In the genomic region with DNA sequence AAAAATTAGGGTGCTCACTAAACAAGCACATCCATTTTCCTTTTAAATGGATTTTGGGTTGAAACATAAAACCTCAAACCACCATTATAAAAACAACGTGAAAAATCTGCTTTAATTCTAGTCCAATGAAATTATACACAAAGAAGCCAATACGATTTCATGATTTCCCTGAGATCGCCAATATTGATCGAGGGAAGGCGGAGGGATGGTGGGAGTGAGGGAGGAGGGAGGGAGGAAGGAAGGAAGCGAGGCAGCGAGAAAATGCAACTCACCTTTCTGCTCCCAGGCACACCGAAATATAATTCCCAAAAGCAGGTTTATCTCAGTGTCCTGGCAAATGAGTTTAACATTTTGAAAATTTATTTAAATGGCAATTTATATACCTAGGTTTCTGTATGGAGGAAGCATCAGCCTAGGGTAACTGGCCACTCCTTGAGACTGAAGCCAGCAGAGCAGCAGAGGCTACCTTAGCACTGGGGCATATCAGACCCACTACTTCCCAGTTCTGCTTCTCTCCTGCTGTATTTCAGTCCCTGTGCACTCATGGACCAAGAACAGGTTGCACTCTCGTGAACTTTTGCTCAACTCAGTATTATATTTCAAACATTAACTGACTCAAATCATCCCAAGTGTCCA, we compare ENCODE assay signal across 15 cellular contexts. TPM values are rescaled to one million over a fixed set of nuclear protein-coding genes. Genes with fewer than 3 reads are reported as not detected.
A peak's percentile ranks its signal among the peaks of the same experiment; 100 is the strongest.
DNase-seq lines count a peak whose midpoint lies in the region; ATAC-seq and TF ChIP-seq lines count a peak whose summit lies in the region.
"Had no signal": no experiment of that assay in that cellular context is flagged by ENCODE, and none has a peak within 500 bp of the region (broad histone marks: within the 10 kb centered on the region; RNA-seq: fewer than 3 reads in every experiment).

No MANE protein-coding gene starts in this region.

- H3K18ac ChIP-seq in H9 (ENCODE audit: insufficient read length, low read depth, low read length) = no peak overlapping the region

- no peak overlapping the region for H4K8ac ChIP-seq in H9 (replicated peaks; ENCODE audit: insufficient read length, low read depth, low read length)

- no peaks in the 10 kb centered on the region for H4K20me1 ChIP-seq in H9 (ENCODE audit: control insufficient read depth, insufficient read depth, insufficient read length)

- POLR2A ChIA-PET in naive thymus-derived CD8-positive, alpha-beta T cell (lab: Charles Lee) = no interaction called here

- no peak overlapping the region for H3K4ac ChIP-seq in H9 (ENCODE audit: low read depth, low read length)

- peak overlapping the region; percentile 66 for H3K4me2 ChIP-seq in H9 (ENCODE audit: insufficient read depth, insufficient read length, low read length)

- peaks cover 61 to 75% of the 10 kb centered on the region in 2 experiments for H3K4me1 Mint-ChIP-seq in H9
- peaks cover 9% of the 10 kb centered on the region for H3K4me1 Mint-ChIP-seq in activated T-helper 1 cell treated with anti-CD3 and anti-CD28 coated beads, Interleukin-12 subunit alpha, Interleukin-12 subunit beta, Interleukin-2, Interleukin-4 antibody, amounts not matched to agents 30 ng/mL and 10 ng/mL and 1 ng/mL, durations not matched to agents 14 hours and 24 hours and 36 hours (ENCODE audit: low read depth)
- peaks cover 19 to 50% (median 40%) of the 10 kb centered on the region in 4 donors for H3K4me1 Mint-ChIP-seq in naive thymus-derived CD8-positive, alpha-beta T cell

- H3K23ac ChIP-seq in H9 (ENCODE audit: insufficient read length, low read depth, low read length) = no peak overlapping the region

- 0 out of 2 replicates have a peak, but pooled peaks cover 2% of the 10 kb centered on the region for H3K4me1 ChIP-seq in H9 (ENCODE audit: insufficient read depth, low read length)

- H3K36me3 Mint-ChIP-seq in H9 (ENCODE audit: insufficient read depth in 1 of 3, low read depth in 3 of 3) = no peaks in the 10 kb centered on the region; a peak in 1 of 7 replicates
- H3K36me3 Mint-ChIP-seq in activated T-helper 1 cell treated with anti-CD3 and anti-CD28 coated beads, Interleukin-12 subunit alpha, Interleukin-12 subunit beta, Interleukin-2, Interleukin-4 antibody, amounts not matched to agents 30 ng/mL and 10 ng/mL and 1 ng/mL, durations not matched to agents 14 hours and 24 hours and 36 hours (ENCODE audit: low read depth) = peaks cover 5% of the 10 kb centered on the region
- peaks cover 13 to 25% (median 21%) of the 10 kb centered on the region in 3 donors for H3K36me3 Mint-ChIP-seq in naive thymus-derived CD8-positive, alpha-beta T cell

- peaks cover 73% of the 10 kb centered on the region for H3K27me3 ChIP-seq in H9 (ENCODE audit: insufficient read depth, low read length)

- no peak overlapping the region for H3K9ac ChIP-seq in H9 (ENCODE audit: extremely low read depth, insufficient read length, low read length)

- no peak overlapping the region for H2BK15ac ChIP-seq in H9 (ENCODE audit: low read depth, low read length)

- H4K91ac ChIP-seq in H9 (ENCODE audit: insufficient read length, low read depth, low read length) = no peak overlapping the region

- H2BK5ac ChIP-seq in H9 (ENCODE audit: insufficient read length, low read length) = no peak overlapping the region

- intact Hi-C loops in activated T-helper 1 cell treated with anti-CD3 and anti-CD28 coated beads, Interleukin-12 subunit alpha, Interleukin-12 subunit beta, Interleukin-2, Interleukin-4 antibody, amounts not matched to agents 30 ng/mL and 10 ng/mL and 1 ng/mL, durations not matched to agents 14 hours and 24 hours and 36 hours (cut with micrococcal nuclease) = loop anchor here (5.0 to 10.0 kb wide), 3 partner anchors 81 to 1848 kb away; a partner anchor contains a TSS

- no peaks in the 10 kb centered on the region for H3K9me3 ChIP-seq in H9 (ENCODE audit: control insufficient read depth, low read depth, low read length)

- H4K5ac ChIP-seq in H9 (ENCODE audit: insufficient read length, low read depth, low read length) = no peak overlapping the region

- no peak overlapping the region for H3K14ac ChIP-seq in H9 (ENCODE audit: insufficient read depth, low read length)

- H2AFZ ChIP-seq in H9 (ENCODE audit: low read length) = no peak overlapping the region

- peaks cover 96% of the 10 kb centered on the region for H3K27me3 Mint-ChIP-seq in H9 (ENCODE audit: low read depth)
- H3K27me3 Mint-ChIP-seq in activated T-helper 1 cell treated with anti-CD3 and anti-CD28 coated beads, Interleukin-12 subunit alpha, Interleukin-12 subunit beta, Interleukin-2, Interleukin-4 antibody, amounts not matched to agents 30 ng/mL and 10 ng/mL and 1 ng/mL, durations not matched to agents 14 hours and 24 hours and 36 hours (ENCODE audit: insufficient read depth) = peaks cover 73% of the 10 kb centered on the region
- peaks cover 47 to 85% (median 71%) of the 10 kb centered on the region in 5 donors for H3K27me3 Mint-ChIP-seq in naive thymus-derived CD8-positive, alpha-beta T cell

- H3K27ac ChIP-seq in H9 (ENCODE audit: insufficient read length, low read depth, low read length) = no peak overlapping the region

- TF ChIP-seq CTCF in H9 (conservative IDR thresholded peaks at IDR 0.05) = no peak

- H3K56ac ChIP-seq in H9 (ENCODE audit: insufficient read length, low read depth, low read length) = no peak overlapping the region

- H2BK120ac ChIP-seq in H9 (ENCODE audit: low read depth, low read length, poor library complexity, severe bottlenecking) = no peak overlapping the region

- H2BK20ac ChIP-seq in H9 (ENCODE audit: low read depth, low read length, poor library complexity, severe bottlenecking) = no peak overlapping the region

- DNase-seq in DMS53 (lab: John Stamatoyannopoulos, UW) = peak; percentile 48
- no peak for DNase-seq in DMS53 treated with DMSO at 0.1 percent for 48 hours (lab: John Stamatoyannopoulos, UW; ENCODE audit: unreplicated experiment)
- no peak for DNase-seq in H9
- no peak for DNase-seq in activated T-helper 1 cell treated with anti-CD3 and anti-CD28 coated beads, Interleukin-12 subunit alpha, Interleukin-12 subunit beta, Interleukin-2, Interleukin-4 antibody, amounts not matched to agents 30 ng/mL and 10 ng/mL and 1 ng/mL, durations not matched to agents 14 hours and 24 hours and 36 hours (ENCODE audit: low spot score)
- DNase-seq in naive thymus-derived CD8-positive, alpha-beta T cell = no peak
- no peak for DNase-seq in AG08395 (ENCODE audit: low spot score)
- no peak for DNase-seq in inferior parietal cortex (ENCODE audit: extremely low spot score)
- DNase-seq in amygdala (lab: John Stamatoyannopoulos, UW) = no peak
- DNase-seq: activated CD4-positive, alpha-beta T cell treated with anti-CD3 and anti-CD28 coated beads for 1 hour; C1 segment of cervical spinal cord; kidney glomerular epithelial cell; MV-4-11; NCI-H187; NCI-H510A treated with DMSO at 0.1 percent for 48 hours had no signal

- no peak overlapping the region for H3T11ph ChIP-seq in H9 (ENCODE audit: low read length)

- H3K9me3 Mint-ChIP-seq in H9 = peaks cover 4 to 7% of the 10 kb centered on the region in 2 experiments; a peak in 1 of 5 replicates
- H3K9me3 Mint-ChIP-seq in activated T-helper 1 cell treated with anti-CD3 and anti-CD28 coated beads, Interleukin-12 subunit alpha, Interleukin-12 subunit beta, Interleukin-2, Interleukin-4 antibody, amounts not matched to agents 30 ng/mL and 10 ng/mL and 1 ng/mL, durations not matched to agents 14 hours and 24 hours and 36 hours = peaks cover 13% of the 10 kb centered on the region
- H3K9me3 Mint-ChIP-seq in naive thymus-derived CD8-positive, alpha-beta T cell = peaks cover 6 to 45% (median 21%) of the 10 kb centered on the region in 9 donors

- no peak for ATAC-seq in naive thymus-derived CD8-positive, alpha-beta T cell
- ATAC-seq: stimulated activated effector memory CD8-positive, alpha-beta T cell treated with anti-CD3 and anti-CD28 coated beads, Interleukin-12 subunit alpha, Interleukin-12 subunit beta, amount 100 ng/mL, for 72 hours had no signal

- peak overlapping the region in 1 of 2 experiments; percentile 85; a peak in 3 of 5 replicates for H3K4me3 Mint-ChIP-seq in H9
- H3K4me3 Mint-ChIP-seq in activated T-helper 1 cell treated with anti-CD3 and anti-CD28 coated beads, Interleukin-12 subunit alpha, Interleukin-12 subunit beta, Interleukin-2, Interleukin-4 antibody, amounts not matched to agents 30 ng/mL and 10 ng/mL and 1 ng/mL, durations not matched to agents 14 hours and 24 hours and 36 hours = no peak overlapping the region
- peak overlapping the region in 6 of 10 donors; percentile 0 to 76 (median 7) for H3K4me3 Mint-ChIP-seq in naive thymus-derived CD8-positive, alpha-beta T cell
- H3K4me3 Mint-ChIP-seq: stimulated activated effector memory CD8-positive, alpha-beta T cell treated with anti-CD3 and anti-CD28 coated beads, Interleukin-12 subunit alpha, Interleukin-12 subunit beta, amount 100 ng/mL, for 72 hours had no signal

- H3K79me1 ChIP-seq in H9 (ENCODE audit: insufficient read depth, low read depth, low read length, poor library complexity, severe bottlenecking) = no peaks in the 10 kb centered on the region

- H3K23me2 ChIP-seq in H9 (ENCODE audit: insufficient read length, low read depth, low read length, poor library complexity, severe bottlenecking) = peaks cover 36% of the 10 kb centered on the region

- no CpG with 5 or more reads among the region's 9 CpGs for WGBS in H9 (ENCODE audit: extremely low coverage, insufficient read length, low lambda C conversion rate)

- H2AK5ac ChIP-seq in H9 (ENCODE audit: insufficient read length, low read length) = no peak overlapping the region

- no peaks in the 10 kb centered on the region for H3K79me2 ChIP-seq in H9 (ENCODE audit: insufficient read depth, low read length)

- H2BK12ac ChIP-seq in H9 (ENCODE audit: insufficient read length, low read depth, low read length) = no peak overlapping the region

- H3K27ac Mint-ChIP-seq in H9 = no peak overlapping the region
- peak overlapping the region; percentile 43 for H3K27ac Mint-ChIP-seq in activated T-helper 1 cell treated with anti-CD3 and anti-CD28 coated beads, Interleukin-12 subunit alpha, Interleukin-12 subunit beta, Interleukin-2, Interleukin-4 antibody, amounts not matched to agents 30 ng/mL and 10 ng/mL and 1 ng/mL, durations not matched to agents 14 hours and 24 hours and 36 hours
- H3K27ac Mint-ChIP-seq in naive thymus-derived CD8-positive, alpha-beta T cell = no peak overlapping the region
- H3K27ac Mint-ChIP-seq: stimulated activated effector memory CD8-positive, alpha-beta T cell treated with anti-CD3 and anti-CD28 coated beads, Interleukin-12 subunit alpha, Interleukin-12 subunit beta, amount 100 ng/mL, for 72 hours had no signal

RNA-seq across cellular contexts. Expression of a gene that starts 2.3 kb away (rescaled TPM):
- total RNA-seq in H9 (2021) = 0.48 and 0.72 TPM in 2 replicates
- under 0.01 TPM in 1 of 2 replicates, not detected in the other for total RNA-seq in activated T-helper 1 cell treated with anti-CD3 and anti-CD28 coated beads, Interleukin-12 subunit alpha, Interleukin-12 subunit beta, Interleukin-2, Interleukin-4 antibody, amounts not matched to agents 30 ng/mL and 10 ng/mL and 1 ng/mL, durations not matched to agents 14 hours and 24 hours and 36 hours
- not detected for total RNA-seq in naive thymus-derived CD8-positive, alpha-beta T cell
- not detected for polyA plus RNA-seq in naive thymus-derived CD8-positive, alpha-beta T cell
